In genomic region chr9:130401742-130402141, GRCh38 we compare ENCODE assay signal across 10 cellular contexts. TPM values are rescaled to one million over a fixed set of nuclear protein-coding genes. Genes with fewer than 3 reads are reported as not detected.
DNase-seq lines count a peak whose midpoint lies in the region; ATAC-seq, FAIRE-seq and TF ChIP-seq lines count a peak whose summit lies in the region.
"Not testable (repeated sequence)": the region's sequence is repeated elsewhere in the genome, so short reads cannot be mapped to it uniquely, and the experiment has no call there.
"Had no signal": no experiment of that assay in that cellular context is flagged by ENCODE, and none has a peak within 500 bp of the region (broad histone marks: within the 10 kb centered on the region; RNA-seq: fewer than 3 reads in every experiment).

No MANE protein-coding gene starts in this region.

- not testable (repeated sequence) for H2AFZ ChIP-seq in K562 (ENCODE audit: low read depth, low read length)

- DNase-seq in K562 (ENCODE audit: extremely low read depth in 1 of 4, low spot score in 3 of 4); effector memory CD8-positive, alpha-beta T cell: not testable (repeated sequence)

- H3K27me3 Mint-ChIP-seq in effector memory CD8-positive, alpha-beta T cell: peaks cover 14 to 41% of the 10 kb centered on the region in 2 donors

- not testable (repeated sequence) for H3K4me3 ChIP-seq in HEK293 (ENCODE audit: low read depth, low read length); K562

- peaks cover 24 to 67% of the 10 kb centered on the region in 2 experiments for H3K27me3 ChIP-seq in K562 (ENCODE audit: control insufficient read depth in 2 of 2, insufficient read depth in 2 of 2, low read length in 2 of 2)

- H4K20me1 ChIP-seq in K562 (replicated peaks; ENCODE audit: control insufficient read depth, insufficient read depth, low read length): not testable (repeated sequence)

- in situ Hi-C loops in K562 (cut with MboI): not testable (repeated sequence)

- 6% methylated on average over 3 of the region's 3 CpGs for WGBS in K562 (ENCODE audit: insufficient coverage, low coverage, missing lambda C conversion rate)

- not testable (repeated sequence) for H3K79me2 ChIP-seq in K562 (ENCODE audit: control insufficient read depth, insufficient read depth, low read length)

- not testable (repeated sequence) for H3K9ac ChIP-seq in K562 (ENCODE audit: insufficient read depth in 1 of 2, low read depth in 2 of 2, low read length in 2 of 2)

- peak overlapping the region; percentile 27 to 30 for H3K27ac Mint-ChIP-seq in effector memory CD8-positive, alpha-beta T cell

- TF ChIP-seq CTCF in HEK293 (tag by site-specific recombination; IDR thresholded peaks at IDR 0.05); K562 (IDR thresholded peaks at IDR 0.05 in 2 of 3, conservative IDR thresholded peaks at IDR 0.05 in 1 of 3; ENCODE audit: insufficient read depth in 2 of 3, low read depth in 1 of 3, low read length in 3 of 3): not testable (repeated sequence)

- TF ChIP-seq RAD21 in K562 (CRISPR knock-in tag; conservative IDR thresholded peaks at IDR 0.05 in 1 of 2, IDR thresholded peaks at IDR 0.05 in 1 of 2): not testable (repeated sequence)

- not testable (repeated sequence) for H3K4me1 Mint-ChIP-seq in effector memory CD8-positive, alpha-beta T cell (ENCODE audit: low read depth in 2 of 2)

- BruUV-seq in K562 (replicated peaks; lab: Mats Ljungman, UMichigan): not testable (repeated sequence)

- not testable (repeated sequence) for H3K4me2 ChIP-seq in K562 (ENCODE audit: insufficient read depth, low read length)

- ATAC-seq in K562; effector memory CD8-positive, alpha-beta T cell (replicated peaks): not testable (repeated sequence)

- H3K27ac ChIP-seq in HEK293 (ENCODE audit: extremely low read depth, low read depth, low read length); K562 (ENCODE audit: extremely low read depth, low read depth, low read length): not testable (repeated sequence)

- not testable (repeated sequence) for TF ChIP-seq EP300 in K562 (IDR thresholded peaks at IDR 0.05; ENCODE audit: low read length)

- CTCF ChIA-PET in HEK293 (lab: Yijun Ruan, JAX); K562 (lab: Yijun Ruan, JAX; ENCODE audit: low intra/inter-chr PET ratio): not testable (repeated sequence)

- not testable (repeated sequence) for H3K4me3 Mint-ChIP-seq in effector memory CD8-positive, alpha-beta T cell

- intact Hi-C loops in K562 (cut with micrococcal nuclease): not testable (repeated sequence)

- H3K9me3 ChIP-seq in HEK293 (ENCODE audit: control insufficient read depth, insufficient read depth, low read depth, low read length); K562 (replicated peaks; ENCODE audit: control insufficient read depth, insufficient read depth, low read depth, low read length): not testable (repeated sequence)

- not testable (repeated sequence) for H3K9me3 Mint-ChIP-seq in effector memory CD8-positive, alpha-beta T cell

- H3K36me3 ChIP-seq in HEK293 (ENCODE audit: control insufficient read depth in 2 of 2, insufficient read depth in 1 of 2, low read length in 2 of 2); K562 (ENCODE audit: control insufficient read depth, insufficient read depth, low read length): not testable (repeated sequence)

- TF ChIP-seq POLR2A in K562 (conservative IDR thresholded peaks at IDR 0.05): not testable (repeated sequence)

- not testable (repeated sequence) for H3K9me1 ChIP-seq in K562 (ENCODE audit: control insufficient read depth, insufficient read depth, low read length)

- POLR2A ChIA-PET in HEK293 (lab: Yijun Ruan, JAX); K562 (lab: Yijun Ruan, JAX): not testable (repeated sequence)

- H3K36me3 Mint-ChIP-seq in effector memory CD8-positive, alpha-beta T cell (ENCODE audit: insufficient read depth): not testable (repeated sequence)

- FAIRE-seq in K562 (lab: Jason Lieb, UNC): not testable (repeated sequence)

- H3K4me1 ChIP-seq in HEK293 (ENCODE audit: control insufficient read depth, insufficient read depth, low read length); K562 (replicated peaks in 1 of 2; ENCODE audit: control insufficient read depth in 2 of 2, insufficient read depth in 2 of 2, low read length in 2 of 2): not testable (repeated sequence)

TF ChIP-seq in HEK293, 187 proteins besides CTCF, POLR2A, EP300 and RAD21:
- TF ChIP-seq ZNF121 (tag by site-specific recombination; IDR thresholded peaks at IDR 0.05): peak; percentile 94
- TF ChIP-seq EGR2 (tag by site-specific recombination; IDR thresholded peaks at IDR 0.05; ENCODE audit: low read depth): 0 out of 2 replicates have a peak, but pooled peaks have one; percentile 9
TF ChIP-seq in HEK293: peak in this region for 2; not testable (repeated sequence) for 185.

TF ChIP-seq in K562, 482 proteins besides CTCF, POLR2A, EP300 and RAD21:
- TF ChIP-seq ZNF121 (CRISPR knock-in tag; conservative IDR thresholded peaks at IDR 0.05): peak; percentile 89

RNA-seq across cellular contexts. Expression of gene ASS1, which starts 43.0 kb away (rescaled TPM):
- total RNA-seq in K562 (2011; cell fraction: chromatin; rRNA removed; ENCODE audit: low replicate concordance): 1.7 and 3.4 TPM in 2 replicates
- total RNA-seq in K562 (2011; cell fraction: nucleolus; rRNA removed): 2.6 and 4.0 TPM in 2 replicates
- 1.6 and 2.4 TPM in 2 replicates for total RNA-seq in K562 (2011; cell fraction: nucleoplasm; rRNA removed)
- 4.6 and 4.8 TPM in 2 replicates for total RNA-seq in K562 (2014; rRNA removed)
- total RNA-seq in K562 (2014; rRNA removed; fragmentation: Illumina TruSeq; extraction: Trizol): 2.2 and 4.2 TPM in 2 replicates
- total RNA-seq in K562 (2015; rRNA removed; fragmentation: Illumina TruSeq; extraction: Trizol): 1.5 and 1.7 TPM in 2 replicates
- total RNA-seq in K562 (2021): 3.7 TPM in 2 replicates
- polyA plus RNA-seq in K562 (2011; rRNA removed): 2.9 and 4.7 TPM in 2 replicates
- polyA plus RNA-seq in K562 (2011; cell fraction: cytosol; rRNA removed): 3.0 and 5.3 TPM in 2 replicates
- polyA plus RNA-seq in K562 (2011; cell fraction: nucleus; rRNA removed): 1.8 and 3.1 TPM in 2 replicates
- polyA plus RNA-seq in K562 (2012): 2.6 and 82.8 TPM in 2 replicates
- 5.7 and 5.9 TPM in 2 replicates for polyA plus RNA-seq in K562 (2014; fragmentation: Illumina TruSeq; extraction: Trizol)
- polyA plus RNA-seq in K562 (2014; fragmentation: Nextera tagmentation; extraction: Ambion mirVana): 1 to 10 TPM; 1.7 to 3.6 TPM
- polyA plus RNA-seq in K562 (2014; rRNA removed): 3.8 and 6.5 TPM in 2 replicates
- polyA minus RNA-seq in K562 (2011; rRNA and poly(A)+ RNA removed): 1.8 and 4.5 TPM in 2 replicates
- polyA minus RNA-seq in K562 (2011; cell fraction: cytosol; rRNA and poly(A)+ RNA removed): 13.4 and 14.5 TPM in 2 replicates
- polyA minus RNA-seq in K562 (2011; cell fraction: nucleus; rRNA and poly(A)+ RNA removed): 2.6 and 3.0 TPM in 2 replicates
- total RNA-seq: A172; CD4-positive, alpha-beta memory T cell; CD4-positive, alpha-beta T cell; CD4-positive, CD25-positive, alpha-beta regulatory T cell; CD8-positive, alpha-beta T cell had no signal
- polyA plus RNA-seq: CD14-positive monocyte; CD4-positive, alpha-beta memory T cell; CD4-positive, CD25-positive, alpha-beta regulatory T cell; CD8-positive, alpha-beta memory T cell had no signal
